In the genomic region with DNA sequence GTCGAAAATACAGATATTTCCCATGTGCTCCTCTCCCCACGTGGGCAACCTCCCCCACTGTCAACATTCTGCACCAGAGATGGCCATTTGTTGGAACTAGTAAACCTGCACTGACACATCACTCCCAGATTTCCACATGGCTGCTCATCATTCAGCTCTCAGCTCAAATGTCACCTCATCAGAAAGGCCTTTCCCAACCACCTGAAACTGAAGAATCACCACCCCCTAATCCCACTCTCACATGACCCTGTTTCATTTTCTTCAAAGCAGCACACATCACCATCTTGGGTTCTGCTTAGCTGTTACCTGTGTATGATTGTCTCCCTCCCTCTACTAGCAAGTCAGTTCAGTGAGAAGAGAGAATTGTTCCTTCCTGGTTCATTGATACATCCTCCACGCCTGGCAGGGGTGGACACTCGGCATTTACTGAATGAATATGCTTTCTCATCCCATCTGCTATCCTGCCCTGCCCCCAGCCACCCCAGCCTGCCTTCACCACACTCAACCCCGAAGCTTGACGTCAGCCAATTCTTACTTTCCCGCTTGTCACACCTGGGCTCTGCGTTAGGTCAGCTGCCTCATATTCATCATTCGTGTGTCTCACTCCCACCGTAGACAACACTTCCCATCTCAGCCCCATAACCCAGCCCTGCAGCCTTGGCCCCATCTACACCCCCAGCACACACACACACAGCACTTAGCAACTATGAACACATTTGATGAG, we compare ENCODE assay signal across 17 cellular contexts. TPM values are rescaled to one million over a fixed set of nuclear protein-coding genes. Genes with fewer than 3 reads are reported as not detected.
DNase-seq lines count a peak whose midpoint lies in the region; ATAC-seq and TF ChIP-seq lines count a peak whose summit lies in the region.
"Had no signal": no experiment of that assay in that cellular context is flagged by ENCODE, and none has a peak within 500 bp of the region (broad histone marks: within the 10 kb centered on the region; RNA-seq: fewer than 3 reads in every experiment).

No MANE protein-coding gene starts in this region.

- H3K27me3 ChIP-seq in MM.1S (replicated peaks; ENCODE audit: insufficient read depth, low read length) = no peaks in the 10 kb centered on the region
- H3K27me3 ChIP-seq: heart left ventricle had no signal

- peaks cover 11% of the 10 kb centered on the region for H3F3A ChIP-seq in MM.1S (ENCODE audit: insufficient read depth, low read length)

- H3K27ac ChIP-seq in MM.1S (ENCODE audit: low read length) = peak overlapping the region; percentile 84
- H3K27ac ChIP-seq: heart left ventricle had no signal

- no peaks in the 10 kb centered on the region for H3K9me3 ChIP-seq in MM.1S (replicated peaks; ENCODE audit: insufficient read depth, low read length)
- H3K9me3 ChIP-seq: heart left ventricle had no signal

- no peaks in the 10 kb centered on the region for H4K20me1 ChIP-seq in MM.1S (ENCODE audit: insufficient read depth, low read length)

- peaks cover 22% of the 10 kb centered on the region for H3K79me2 ChIP-seq in MM.1S (ENCODE audit: low read length)

- H3K9me2 ChIP-seq in MM.1S (replicated peaks; ENCODE audit: insufficient read depth, low read length) = no peaks in the 10 kb centered on the region

- POLR2A ChIA-PET in activated CD4-positive, alpha-beta memory T cell treated with anti-CD3 and anti-CD28 coated beads for 36 hours (lab: Charles Lee) = interaction anchor here (1.8 kb wide), 1 partner anchor 10 kb away, joined by 5 read pairs; no protein-coding TSS in a partner anchor
- POLR2A ChIA-PET in activated CD4-positive, alpha-beta memory T cell treated with anti-CD3 and anti-CD28 coated beads, Interleukin-2, amount 10 ng/mL, durations not matched to agents 7 days and 5 days (lab: Charles Lee) = interaction anchor here (2.1 kb wide), 1 partner anchor 11 kb away, joined by 12 read pairs; a partner anchor contains a TSS

- peak overlapping the region; percentile 46 for H3K9ac ChIP-seq in MM.1S (ENCODE audit: low read length)

- H3K27ac Mint-ChIP-seq in activated CD4-positive, alpha-beta memory T cell treated with anti-CD3 and anti-CD28 coated beads for 36 hours = peak overlapping the region; percentile 53
- H3K27ac Mint-ChIP-seq in activated CD4-positive, alpha-beta memory T cell treated with anti-CD3 and anti-CD28 coated beads, Interleukin-2, amount 10 ng/mL, durations not matched to agents 7 days and 5 days = no peak overlapping the region
- H3K27ac Mint-ChIP-seq in activated T-helper 17 cell treated with anti-CD3 and anti-CD28 coated beads, Interleukin-2, amount 50 U/mL, for 72 hours = peak overlapping the region; percentile 32

- H3K36me3 ChIP-seq in MM.1S (replicated peaks; ENCODE audit: insufficient read depth, low read length) = peaks cover 5% of the 10 kb centered on the region; the same call in 1 of the 2 replicates

- H3K4me3 Mint-ChIP-seq in activated CD4-positive, alpha-beta memory T cell treated with anti-CD3 and anti-CD28 coated beads for 36 hours = no peak overlapping the region
- no peak overlapping the region for H3K4me3 Mint-ChIP-seq in activated CD4-positive, alpha-beta memory T cell treated with anti-CD3 and anti-CD28 coated beads, Interleukin-2, amount 10 ng/mL, durations not matched to agents 7 days and 5 days
- no peak overlapping the region for H3K4me3 Mint-ChIP-seq in activated T-helper 17 cell treated with anti-CD3 and anti-CD28 coated beads, Interleukin-2, amount 50 U/mL, for 72 hours
- H3K4me3 Mint-ChIP-seq: natural killer cell treated with Interleukin-12 subunit alpha and Interleukin-12 subunit beta and Interleukin-15 and Interleukin-18, amount 100 ng/mL, for 72 hours; T-cell had no signal

- ATAC-seq in activated T-helper 17 cell treated with anti-CD3 and anti-CD28 coated beads, Interleukin-2, amount 50 U/mL, for 72 hours (replicated peaks) = peak; percentile 35
- ATAC-seq: heart left ventricle; natural killer cell treated with Interleukin-12 subunit alpha and Interleukin-12 subunit beta and Interleukin-15 and Interleukin-18, amount 100 ng/mL, for 72 hours; T-cell had no signal

- CTCF ChIA-PET in activated CD4-positive, alpha-beta memory T cell treated with anti-CD3 and anti-CD28 coated beads for 36 hours (lab: Charles Lee) = interaction anchor here (0.7 to 0.8 kb wide), 2 partner anchors 10 to 14 kb away, joined by 3 to 4 read pairs; no protein-coding TSS in a partner anchor
- CTCF ChIA-PET in activated CD4-positive, alpha-beta memory T cell treated with anti-CD3 and anti-CD28 coated beads, Interleukin-2, amount 10 ng/mL, durations not matched to agents 7 days and 5 days (lab: Charles Lee) = interaction anchor here (3.1 kb wide), 1 partner anchor 10 kb away, joined by 17 read pairs; no protein-coding TSS in a partner anchor

- no peak overlapping the region for H3K4me3 ChIP-seq in MM.1S (ENCODE audit: low read length)
- H3K4me3 ChIP-seq: heart left ventricle had no signal

- TF ChIP-seq CTCF in MM.1S (IDR thresholded peaks at IDR 0.05; ENCODE audit: low read length) = no peak

- H3K27me3 Mint-ChIP-seq in activated CD4-positive, alpha-beta memory T cell treated with anti-CD3 and anti-CD28 coated beads for 36 hours = no peaks in the 10 kb centered on the region
- H3K27me3 Mint-ChIP-seq in activated CD4-positive, alpha-beta memory T cell treated with anti-CD3 and anti-CD28 coated beads, Interleukin-2, amount 10 ng/mL, durations not matched to agents 7 days and 5 days = no peaks in the 10 kb centered on the region
- H3K27me3 Mint-ChIP-seq in activated T-helper 17 cell treated with anti-CD3 and anti-CD28 coated beads, Interleukin-2, amount 50 U/mL, for 72 hours = no peaks in the 10 kb centered on the region
- H3K27me3 Mint-ChIP-seq: natural killer cell treated with Interleukin-12 subunit alpha and Interleukin-12 subunit beta and Interleukin-15 and Interleukin-18, amount 100 ng/mL, for 72 hours; T-cell had no signal

- DNase-seq in activated CD4-positive, alpha-beta memory T cell treated with anti-CD3 and anti-CD28 coated beads for 36 hours = no peak
- no peak for DNase-seq in activated CD4-positive, alpha-beta memory T cell treated with anti-CD3 and anti-CD28 coated beads, Interleukin-2, amount 10 ng/mL, durations not matched to agents 7 days and 5 days
- DNase-seq in MM.1S (peak; percentile 51), renal cortical epithelial cell (ENCODE audit: low read depth) (peak; percentile 14), AML-193 (lab: John Stamatoyannopoulos, UW) (no peak), NCI-H128 (lab: John Stamatoyannopoulos, UW; ENCODE audit: unreplicated experiment) (no peak)
- no peak for DNase-seq in activated CD4-positive, alpha-beta T cell treated with anti-CD3 and anti-CD28 coated beads for 1 hour
- DNase-seq: amniotic stem cell; NCI-H2029 treated with DMSO at 0.1 percent for 48 hours; stimulated activated CD4-positive, alpha-beta T cell treated with anti-CD3 and anti-CD28 coated beads, Interleukin-12 subunit alpha, Interleukin-12 subunit beta, amount 100 ng/mL, for 4 hours; stimulated activated naive CD4-positive, alpha-beta T cell; T-cell had no signal

- H3K4me1 Mint-ChIP-seq in activated CD4-positive, alpha-beta memory T cell treated with anti-CD3 and anti-CD28 coated beads for 36 hours (ENCODE audit: low read depth) = peaks cover 16% of the 10 kb centered on the region
- H3K4me1 Mint-ChIP-seq in activated CD4-positive, alpha-beta memory T cell treated with anti-CD3 and anti-CD28 coated beads, Interleukin-2, amount 10 ng/mL, durations not matched to agents 7 days and 5 days = peaks cover 18% of the 10 kb centered on the region
- H3K4me1 Mint-ChIP-seq in activated T-helper 17 cell treated with anti-CD3 and anti-CD28 coated beads, Interleukin-2, amount 50 U/mL, for 72 hours = peaks cover 22% of the 10 kb centered on the region

- no peak overlapping the region for H2AFZ ChIP-seq in MM.1S (ENCODE audit: low read length)

- no peaks in the 10 kb centered on the region for H3K9me3 Mint-ChIP-seq in activated CD4-positive, alpha-beta memory T cell treated with anti-CD3 and anti-CD28 coated beads for 36 hours
- no peaks in the 10 kb centered on the region for H3K9me3 Mint-ChIP-seq in activated CD4-positive, alpha-beta memory T cell treated with anti-CD3 and anti-CD28 coated beads, Interleukin-2, amount 10 ng/mL, durations not matched to agents 7 days and 5 days
- no peaks in the 10 kb centered on the region for H3K9me3 Mint-ChIP-seq in activated T-helper 17 cell treated with anti-CD3 and anti-CD28 coated beads, Interleukin-2, amount 50 U/mL, for 72 hours
- H3K9me3 Mint-ChIP-seq: natural killer cell treated with Interleukin-12 subunit alpha and Interleukin-12 subunit beta and Interleukin-15 and Interleukin-18, amount 100 ng/mL, for 72 hours; T-cell had no signal

- H3K36me3 Mint-ChIP-seq in activated CD4-positive, alpha-beta memory T cell treated with anti-CD3 and anti-CD28 coated beads for 36 hours = peaks cover 12% of the 10 kb centered on the region
- peaks cover 23% of the 10 kb centered on the region for H3K36me3 Mint-ChIP-seq in activated CD4-positive, alpha-beta memory T cell treated with anti-CD3 and anti-CD28 coated beads, Interleukin-2, amount 10 ng/mL, durations not matched to agents 7 days and 5 days (ENCODE audit: low read depth)
- H3K36me3 Mint-ChIP-seq in activated T-helper 17 cell treated with anti-CD3 and anti-CD28 coated beads, Interleukin-2, amount 50 U/mL, for 72 hours (ENCODE audit: low read depth) = peaks cover 32% of the 10 kb centered on the region

- peak overlapping the region; percentile 58 for H3K4me2 ChIP-seq in MM.1S (ENCODE audit: low read depth, low read length)

- peaks cover 14% of the 10 kb centered on the region for H3K4me1 ChIP-seq in MM.1S (ENCODE audit: low read length)

- intact Hi-C loops in activated CD4-positive, alpha-beta memory T cell treated with anti-CD3 and anti-CD28 coated beads for 36 hours (cut with micrococcal nuclease) = no loop called here

RNA-seq across cellular contexts. Expression of a gene that starts 4.7 kb away (rescaled TPM):
- 100 to 1,000 TPM; 165 to 177 TPM for total RNA-seq in activated CD4-positive, alpha-beta memory T cell treated with anti-CD3 and anti-CD28 coated beads for 36 hours
- total RNA-seq in activated CD4-positive, alpha-beta memory T cell treated with anti-CD3 and anti-CD28 coated beads, Interleukin-2, amount 10 ng/mL, durations not matched to agents 7 days and 5 days = 100 to 1,000 TPM; 118 to 121 TPM
- total RNA-seq in activated T-helper 17 cell treated with anti-CD3 and anti-CD28 coated beads, Interleukin-2, amount 50 U/mL, for 72 hours = 100 to 1,000 TPM in 1 of 2 donors, 10 to 100 TPM in 1; 91.0 to 169 TPM
- total RNA-seq in renal cortical epithelial cell = 79.0 and 204 TPM in 2 replicates

RNA-seq across cellular contexts. Expression of a gene that starts 6.3 kb away (rescaled TPM):
- 10 to 100 TPM; 15.8 to 19.3 TPM for total RNA-seq in activated CD4-positive, alpha-beta memory T cell treated with anti-CD3 and anti-CD28 coated beads for 36 hours
- 10 to 100 TPM; 17.4 to 20.7 TPM for total RNA-seq in activated CD4-positive, alpha-beta memory T cell treated with anti-CD3 and anti-CD28 coated beads, Interleukin-2, amount 10 ng/mL, durations not matched to agents 7 days and 5 days
- 10 to 100 TPM; 23.3 to 35.0 TPM for total RNA-seq in activated T-helper 17 cell treated with anti-CD3 and anti-CD28 coated beads, Interleukin-2, amount 50 U/mL, for 72 hours
- 16.0 and 21.3 TPM in 2 replicates for total RNA-seq in renal cortical epithelial cell

RNA-seq across cellular contexts. Expression of a gene that starts 11.9 kb away (rescaled TPM):
- not detected for total RNA-seq in activated CD4-positive, alpha-beta memory T cell treated with anti-CD3 and anti-CD28 coated beads for 36 hours
- total RNA-seq in activated CD4-positive, alpha-beta memory T cell treated with anti-CD3 and anti-CD28 coated beads, Interleukin-2, amount 10 ng/mL, durations not matched to agents 7 days and 5 days = not detected
- total RNA-seq in activated T-helper 17 cell treated with anti-CD3 and anti-CD28 coated beads, Interleukin-2, amount 50 U/mL, for 72 hours = not detected
- not detected in 2 replicates for total RNA-seq in renal cortical epithelial cell
- total RNA-seq: cerebellum, heart left ventricle, T-cell, ureter had no signal

RNA-seq across cellular contexts. Expression of a gene that starts 14.5 kb away (rescaled TPM):
- not detected for total RNA-seq in activated CD4-positive, alpha-beta memory T cell treated with anti-CD3 and anti-CD28 coated beads for 36 hours
- total RNA-seq in activated CD4-positive, alpha-beta memory T cell treated with anti-CD3 and anti-CD28 coated beads, Interleukin-2, amount 10 ng/mL, durations not matched to agents 7 days and 5 days = under 1 TPM in 1 of 2 experiments, not detected in 1; 0.40 TPM
- not detected for total RNA-seq in activated T-helper 17 cell treated with anti-CD3 and anti-CD28 coated beads, Interleukin-2, amount 50 U/mL, for 72 hours
- total RNA-seq in renal cortical epithelial cell = not detected in 2 replicates
- total RNA-seq: cerebellum had no signal

Comparison
In these comparisons a context has a peak if more than half of its experiments do, and no peak if none do; other contexts are left out.
1. DNase-seq: peak in MM.1S (single experiment) and renal cortical epithelial cell (single experiment); none in activated CD4-positive, alpha-beta memory T cell treated with anti-CD3 and anti-CD28 coated beads for 36 hours (single experiment), activated CD4-positive, alpha-beta memory T cell treated with anti-CD3 and anti-CD28 coated beads, Interleukin-2, amount 10 ng/mL, durations not matched to agents 7 days and 5 days (single experiment), AML-193 (0 of 2), NCI-H128 (single experiment) and activated CD4-positive, alpha-beta T cell treated with anti-CD3 and anti-CD28 coated beads for 1 hour (single experiment).